8 cellular contexts compared by ENCODE assay signal in genomic region chr14:61025239-61026223, GRCh38.
A peak's percentile ranks its signal among the peaks of the same experiment; 100 is the strongest.
DNase-seq lines count a peak whose midpoint lies in the region; ATAC-seq lines count a peak whose summit lies in the region.

No MANE protein-coding gene starts in this region.

- DNase-seq in COLO829 (ENCODE audit: low spot score), result peak; percentile 45
- peak; percentile 9 to 66 for DNase-seq in NCI-H187 (lab: John Stamatoyannopoulos, UW)
- peak in 4 of 5 experiments; percentile 7 to 77 (median 17) for DNase-seq in T-helper 2 cell
- DNase-seq in brain pericyte (ENCODE audit: low read depth, low spot score), result peak; percentile 37
- DNase-seq in inferior parietal cortex (ENCODE audit: extremely low spot score), result peak; percentile 79
- DNase-seq in stimulated activated CD4-positive, alpha-beta T cell treated with anti-CD3 and anti-CD28 coated beads, Interleukin-12 subunit alpha, Interleukin-12 subunit beta, amount 100 ng/mL, for 4 hours, result peak; percentile 19

- ATAC-seq in GM21786 (IDR thresholded peaks at IDR 0.05; ENCODE audit: unreplicated experiment) (peak; percentile 62), HG03457 (IDR thresholded peaks at IDR 0.05; ENCODE audit: unreplicated experiment) (no peak)

Comparison
In these comparisons a context has a peak if more than half of its experiments do, and no peak if none do; other contexts are left out.
1. DNase-seq: peak in every context shown above with its lines; median percentile 79 in inferior parietal cortex; 45 in COLO829; 38 in NCI-H187; 37 in brain pericyte; 19 in stimulated activated CD4-positive, alpha-beta T cell treated with anti-CD3 and anti-CD28 coated beads, Interleukin-12 subunit alpha, Interleukin-12 subunit beta, amount 100 ng/mL, for 4 hours; 17 in T-helper 2 cell.